Comparison of ENCODE assay signal across 28 cellular contexts in genomic region chr1:217149791-217150190, GRCh38.
"Had no signal": no experiment of that assay in that cellular context is flagged by ENCODE, and none has a peak within 500 bp of the region (broad histone marks: within the 10 kb centered on the region; RNA-seq: fewer than 3 reads in every experiment).

No MANE protein-coding gene starts in this region.

- FAIRE-seq: islet of Langerhans, pancreas had no signal

- H3K27ac ChIP-seq: left ventricle myocardium inferior, pancreas, prostate gland, skin epidermis, stomach, testis, thyroid gland, transverse colon, upper lobe of left lung, vagina had no signal

- H3K27me3 ChIP-seq: pancreas, stomach, testis, thyroid gland, transverse colon, upper lobe of left lung, vagina had no signal

- H3K4me1 ChIP-seq: pancreas, prostate gland, stomach, testis, thyroid gland, transverse colon, upper lobe of left lung, vagina had no signal

- ATAC-seq: mucosa of descending colon; naive thymus-derived CD4-positive, alpha-beta T cell; pancreas; right cardiac atrium; sciatic nerve; stimulated activated naive B cell treated with anti-CD40 and anti-IgM and Interleukin-4, amounts not matched to agents 10 μg/mL and 1 μg/mL and 100 μg/mL, for 72 hours; stimulated activated naive CD8-positive, alpha-beta T cell treated with anti-CD3 and anti-CD28 coated beads, Interleukin-15, Interleukin-2, amounts not matched to agents 100 U/mL and 50 U/mL, for 24 hours had no signal

- DNase-seq: hypothalamus; immature natural killer cell; left ventricle myocardium inferior; midbrain; mucosa of descending colon; naive thymus-derived CD4-positive, alpha-beta T cell; nucleus accumbens; pancreas; posterior cingulate gyrus; retina; right cardiac atrium; stimulated activated CD4-positive, alpha-beta T cell treated with anti-CD3 and anti-CD28 coated beads, Interleukin-12 subunit alpha, Interleukin-12 subunit beta, amount 100 ng/mL, for 4 hours; stimulated activated CD4-positive, alpha-beta T cell treated with anti-CD3 and anti-CD28 coated beads, Interleukin-15, amount 100 ng/mL, for 24 hours; stimulated activated CD4-positive, alpha-beta T cell treated with anti-CD3 and anti-CD28 coated beads, Interleukin-2, amount 100 ng/mL, for 24 hours; stimulated activated CD4-positive, alpha-beta T cell treated with anti-CD3 and anti-CD28 coated beads, Interleukin-4, amount 100 ng/mL, for 1 hour; stimulated activated naive B cell treated with anti-CD40 and anti-IgM and Interleukin-4, amounts not matched to agents 10 μg/mL and 1 μg/mL and 100 μg/mL, for 72 hours; stimulated activated naive CD8-positive, alpha-beta T cell treated with anti-CD3 and anti-CD28 coated beads, Interleukin-15, Interleukin-2, amounts not matched to agents 100 U/mL and 50 U/mL, for 24 hours; stomach; testis; thyroid gland; transverse colon; upper lobe of left lung had no signal

- H3K4me3 ChIP-seq: left ventricle myocardium inferior, lung, mucosa of descending colon, pancreas, prostate gland, skin epidermis, stomach, testis, thyroid gland, transverse colon, upper lobe of left lung, vagina had no signal
